10 cellular contexts compared by ENCODE assay signal in genomic region chr2:168530980-168531379, GRCh38.
DNase-seq lines count a peak whose midpoint lies in the region; ATAC-seq, FAIRE-seq and TF ChIP-seq lines count a peak whose summit lies in the region.
"Had no signal": no experiment of that assay in that cellular context is flagged by ENCODE, and none has a peak within 500 bp of the region (broad histone marks: within the 10 kb centered on the region; RNA-seq: fewer than 3 reads in every experiment).

No MANE protein-coding gene starts in this region.

- H3K4me1 Mint-ChIP-seq in glutamatergic neuron (ENCODE audit: low read depth, unreplicated experiment) = peaks cover 72% of the 10 kb centered on the region

- H3K36me3 Mint-ChIP-seq in glutamatergic neuron (ENCODE audit: unreplicated experiment) = no peaks in the 10 kb centered on the region

- H3K4me3 ChIP-seq in H7 (ENCODE audit: insufficient read depth, low read depth, low read length) = no peak overlapping the region

- H3K27me3 Mint-ChIP-seq in glutamatergic neuron (ENCODE audit: unreplicated experiment) = peaks cover 13% of the 10 kb centered on the region

- peak; percentile 75 for DNase-seq in EH (ENCODE audit: low read depth)
- DNase-seq in NOMO-1 treated with dmso at 0.1 percent for 144 hours (lab: John Stamatoyannopoulos, UW; ENCODE audit: unreplicated experiment) = peak; percentile 19
- no peak for DNase-seq in glutamatergic neuron
- no peak for DNase-seq in NCI-H1436 (lab: John Stamatoyannopoulos, UW)
- no peak for DNase-seq in GM12892 (ENCODE audit: insufficient read length)
- DNase-seq in omental fat pad (ENCODE audit: low spot score) = no peak
- no peak for DNase-seq in H7
- DNase-seq: activated T-cell treated with anti-CD3 and anti-CD28 coated beads for 4 hours; stimulated activated CD4-positive, alpha-beta T cell treated with anti-CD3 and anti-CD28 coated beads, Interleukin-1b, Interleukin-23, amount 100 ng/mL, for 48 hours had no signal

- no peak for FAIRE-seq in GM12892 (lab: Jason Lieb, UNC)

- peaks cover 15% of the 10 kb centered on the region for H3K9me3 Mint-ChIP-seq in glutamatergic neuron (ENCODE audit: unreplicated experiment)

- H3K27me3 ChIP-seq in H7 (ENCODE audit: control insufficient read depth, insufficient read depth, low read length) = no peaks in the 10 kb centered on the region

- no peak overlapping the region for H3K4me3 Mint-ChIP-seq in glutamatergic neuron (ENCODE audit: unreplicated experiment)

- ATAC-seq in GM21576 (IDR thresholded peaks at IDR 0.05; ENCODE audit: unreplicated experiment) = peak; percentile 50
- no peak for ATAC-seq in omental fat pad (ENCODE audit: low FRiP score)

- H3K27ac Mint-ChIP-seq in glutamatergic neuron (ENCODE audit: unreplicated experiment) = peak overlapping the region; percentile 36

- no peak for TF ChIP-seq POLR2A in GM12892 (IDR thresholded peaks at IDR 0.05; ENCODE audit: low read depth, low read length)

- no peak for TF ChIP-seq CTCF in glutamatergic neuron (IDR thresholded peaks at IDR 0.05; ENCODE audit: partially characterized antibody, unreplicated experiment)
- no peak for TF ChIP-seq CTCF in omental fat pad (IDR thresholded peaks at IDR 0.05)

- no peaks in the 10 kb centered on the region for H3K36me3 ChIP-seq in H7 (replicated peaks; ENCODE audit: control insufficient read depth, insufficient read depth, low read length)

Comparison
In these comparisons a context has a peak if more than half of its experiments do, and no peak if none do; other contexts are left out.
1. DNase-seq: peak in EH (single experiment) and NOMO-1 treated with dmso at 0.1 percent for 144 hours (single experiment); none in glutamatergic neuron (single experiment), NCI-H1436 (single experiment), GM12892 (single experiment), omental fat pad (single experiment) and H7 (single experiment).